In genomic region chr1:160672789-160673695, GRCh38 we compare ENCODE assay signal across 11 cellular contexts. TPM values are rescaled to one million over a fixed set of nuclear protein-coding genes. Genes with fewer than 3 reads are reported as not detected.
DNase-seq lines count a peak whose midpoint lies in the region; ATAC-seq, FAIRE-seq and TF ChIP-seq lines count a peak whose summit lies in the region.
"Had no signal": no experiment of that assay in that cellular context is flagged by ENCODE, and none has a peak within 500 bp of the region (broad histone marks: within the 10 kb centered on the region; RNA-seq: fewer than 3 reads in every experiment).

No MANE protein-coding gene starts in this region.

- H3K27ac Mint-ChIP-seq in CD8-positive, alpha-beta T cell: no peak overlapping the region
- no peak overlapping the region for H3K27ac Mint-ChIP-seq in WTC11

- H3K4me1 ChIP-seq in CD8-positive, alpha-beta T cell (ENCODE audit: insufficient read depth, low read length): peaks cover 45% of the 10 kb centered on the region
- peaks cover 0 to 3% of the 10 kb centered on the region in 2 donors for H3K4me1 ChIP-seq in lung (ENCODE audit: control insufficient read depth in 2 of 2, insufficient read depth in 2 of 2, low read length in 2 of 2)
- peaks cover 0 to 3% (median 0%) of the 10 kb centered on the region in 4 donors for H3K4me1 ChIP-seq in tibial nerve

- ATAC-seq in CD8-positive, alpha-beta T cell: peak; percentile 37
- ATAC-seq in WTC11 (no peak), lung (ENCODE audit: insufficient read depth, low FRiP score) (peak; percentile 58)
- ATAC-seq: left ventricle myocardium superior had no signal

- peaks cover 10% of the 10 kb centered on the region for H3K36me3 ChIP-seq in CD8-positive, alpha-beta T cell (ENCODE audit: insufficient read depth, low read length)
- H3K36me3 ChIP-seq in lung (ENCODE audit: control insufficient read depth in 2 of 2, insufficient read depth in 2 of 2, low read length in 2 of 2): peaks cover 0 to 1% of the 10 kb centered on the region in 2 donors
- no peaks in the 10 kb centered on the region for H3K36me3 ChIP-seq in tibial nerve

- TF ChIP-seq CTCF in CD8-positive, alpha-beta T cell (IDR thresholded peaks at IDR 0.05): no peak
- TF ChIP-seq CTCF in WTC11 (IDR thresholded peaks at IDR 0.05): no peak
- TF ChIP-seq CTCF in lung (IDR thresholded peaks at IDR 0.05; ENCODE audit: control extremely low read depth, extremely low read depth): no peak
- no peak for TF ChIP-seq CTCF in coronary artery (IDR thresholded peaks at IDR 0.05)
- no peak for TF ChIP-seq CTCF in tibial nerve (IDR thresholded peaks at IDR 0.05)

- H3K4me3 ChIP-seq in CD8-positive, alpha-beta T cell (ENCODE audit: low read depth, low read length): no peak overlapping the region
- no peak overlapping the region for H3K4me3 ChIP-seq in lung
- no peak overlapping the region for H3K4me3 ChIP-seq in coronary artery
- no peak overlapping the region for H3K4me3 ChIP-seq in tibial nerve

- DNase-seq in CD8-positive, alpha-beta T cell: no peak
- DNase-seq in GM12892 (ENCODE audit: insufficient read length): no peak
- no peak for DNase-seq in WTC11 (ENCODE audit: low spot score)
- DNase-seq in lung (ENCODE audit: low spot score): no peak
- DNase-seq in mucosa of gallbladder (ENCODE audit: low spot score): no peak
- no peak for DNase-seq in coronary artery (ENCODE audit: low spot score)
- DNase-seq in tibial nerve (ENCODE audit: low spot score in 2 of 2): no peak
- DNase-seq in H54 (ENCODE audit: insufficient read length, low spot score): no peak
- DNase-seq: left ventricle myocardium superior, NCI-H1436 had no signal

- FAIRE-seq in GM12892 (lab: Jason Lieb, UNC): peak; percentile 97
- no peak for FAIRE-seq in H54 (lab: Jason Lieb, UNC)
- FAIRE-seq: endometrium had no signal

- H3K36me3 Mint-ChIP-seq in CD8-positive, alpha-beta T cell: peaks cover 29% of the 10 kb centered on the region
- H3K36me3 Mint-ChIP-seq in WTC11: peaks cover 33% of the 10 kb centered on the region

- POLR2A ChIA-PET in CD8-positive, alpha-beta T cell (lab: Charles Lee): interaction anchor here (0.7 to 1.8 kb wide), 7 partner anchors 8 to 95 kb away, joined by 3 to 7 read pairs (median 3); no protein-coding TSS in a partner anchor
- POLR2A ChIA-PET in WTC11 (lab: Charles Lee): interaction anchor here (0.6 kb wide), 1 partner anchor 229 kb away, joined by 7 read pairs; no protein-coding TSS in a partner anchor

- no peaks in the 10 kb centered on the region for H3K27me3 ChIP-seq in CD8-positive, alpha-beta T cell (ENCODE audit: insufficient read depth, low read length)
- H3K27me3 ChIP-seq in lung (ENCODE audit: control insufficient read depth, insufficient read depth) (peaks cover 2% of the 10 kb centered on the region), tibial nerve (no peaks in the 10 kb centered on the region)

- CTCF ChIA-PET in CD8-positive, alpha-beta T cell (lab: Charles Lee): interaction anchor here (0.7 to 6.4 kb wide), 18 partner anchors 8 to 618 kb away, joined by 3 to 75 read pairs (median 6); partner anchors contain the start of genes CD48 and SLAMF1
- CTCF ChIA-PET in WTC11 (lab: Charles Lee): interaction anchor here (1.1 to 5.4 kb wide), 7 partner anchors 8 to 278 kb away, joined by 3 to 53 read pairs (median 5); no protein-coding TSS in a partner anchor

- no peak overlapping the region for H3K4me3 Mint-ChIP-seq in CD8-positive, alpha-beta T cell
- H3K4me3 Mint-ChIP-seq in WTC11: no peak overlapping the region

- peak; percentile 24; the same call in 1 of the 2 replicates for TF ChIP-seq POLR2A in GM12892 (IDR thresholded peaks at IDR 0.05; ENCODE audit: low read depth, low read length)
- no peak for TF ChIP-seq POLR2A in tibial nerve (IDR thresholded peaks at IDR 0.05)
- no peak for TF ChIP-seq POLR2A in H54 (IDR thresholded peaks at IDR 0.05; ENCODE audit: low read depth, low read length)

- no peak overlapping the region for H3K27ac ChIP-seq in CD8-positive, alpha-beta T cell (ENCODE audit: low read depth, low read length)
- H3K27ac ChIP-seq in lung (ENCODE audit: low read depth in 1 of 2, low read length in 1 of 2): peak overlapping the region in 1 of 2 donors; percentile 41
- no peak overlapping the region for H3K27ac ChIP-seq in coronary artery
- H3K27ac ChIP-seq in tibial nerve: no peak overlapping the region

- TF ChIP-seq EP300 in tibial nerve (IDR thresholded peaks at IDR 0.05): no peak

- WGBS in lung, 2 donors: 47 to 60% methylated on average over 6 of the region's 6 CpGs
- WGBS in tibial nerve, 2 donors: 54 to 58% methylated on average over 6 of the region's 6 CpGs

- no peaks in the 10 kb centered on the region for H3K9me3 ChIP-seq in CD8-positive, alpha-beta T cell (ENCODE audit: low read length)
- H3K9me3 ChIP-seq in lung (ENCODE audit: control insufficient read depth in 2 of 2, insufficient read depth in 1 of 2, low read length in 1 of 2): peaks cover 0 to 3% of the 10 kb centered on the region in 2 donors
- peaks cover 0 to 13% (median 5%) of the 10 kb centered on the region in 4 donors for H3K9me3 ChIP-seq in tibial nerve

- no peaks in the 10 kb centered on the region for H3K9me3 Mint-ChIP-seq in CD8-positive, alpha-beta T cell
- peaks cover 29% of the 10 kb centered on the region for H3K9me3 Mint-ChIP-seq in WTC11

- no peaks in the 10 kb centered on the region for H3K27me3 Mint-ChIP-seq in CD8-positive, alpha-beta T cell (ENCODE audit: low read depth)
- H3K27me3 Mint-ChIP-seq in WTC11 (ENCODE audit: low read depth): no peaks in the 10 kb centered on the region; the same call in 1 of the 2 replicates

- H3K4me1 Mint-ChIP-seq in CD8-positive, alpha-beta T cell (ENCODE audit: low read depth): peaks cover 20% of the 10 kb centered on the region
- H3K4me1 Mint-ChIP-seq in WTC11: peaks cover 6% of the 10 kb centered on the region

- intact Hi-C loops in CD8-positive, alpha-beta T cell (cut with DNase I, micrococcal nuclease): no loop called here

TF ChIP-seq in WTC11, 78 proteins besides CTCF, POLR2A, EP300 and RAD21 (continues in another document):
- TF ChIP-seq, protein P1, sequence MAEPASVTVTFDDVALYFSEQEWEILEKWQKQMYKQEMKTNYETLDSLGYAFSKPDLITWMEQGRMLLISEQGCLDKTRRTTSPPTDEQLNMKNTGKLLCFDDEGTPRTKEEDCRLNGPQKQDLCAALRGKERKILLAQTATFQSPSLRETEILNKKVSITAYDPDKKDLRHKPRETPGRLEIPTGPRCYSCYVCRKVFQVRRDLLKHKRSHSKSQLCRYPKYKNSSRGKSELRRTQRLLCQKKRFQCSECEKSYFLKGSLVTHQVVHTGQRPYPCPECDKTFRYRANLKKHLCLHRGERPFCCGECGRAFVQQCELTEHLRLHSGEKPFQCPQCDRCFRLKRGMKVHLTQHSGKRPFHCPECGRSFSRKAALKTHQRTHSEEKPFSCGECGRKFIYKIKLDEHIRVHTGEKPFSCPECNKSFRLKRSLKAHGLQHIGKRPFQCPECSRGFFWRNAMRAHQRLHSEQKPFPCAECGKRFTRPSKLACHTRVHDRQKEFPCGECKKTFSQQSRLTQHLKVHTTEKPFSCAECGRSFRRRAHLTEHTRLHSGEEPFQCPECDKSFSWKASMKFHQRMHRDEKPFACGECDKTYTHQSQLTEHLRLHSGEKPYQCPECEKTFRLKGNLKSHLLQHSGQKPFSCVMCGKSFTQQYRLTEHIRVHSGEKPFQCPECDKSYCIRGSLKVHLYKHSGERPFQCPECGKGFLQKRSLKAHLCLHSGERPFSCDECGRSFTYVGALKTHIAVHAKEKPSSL (CRISPR knock-in tag; conservative IDR thresholded peaks at IDR 0.05): 0 out of 2 replicates have a peak, but pooled peaks have one; percentile 35
- no peak for TF ChIP-seq TEAD4 (CRISPR knock-in tag; IDR thresholded peaks at IDR 0.05)
- TF ChIP-seq FOXP4 (CRISPR knock-in tag; IDR thresholded peaks at IDR 0.05): no peak

RNA-seq across cellular contexts. Expression of gene SLAMF1, which starts 26.2 kb away (rescaled TPM):
- 10 to 100 TPM; 12.8 to 18.6 TPM for total RNA-seq in CD8-positive, alpha-beta T cell
- polyA plus RNA-seq in GM12892 (2012; ENCODE audit: missing spikeins): 244 TPM
- 0.11 to 0.15 TPM (median 0.11 TPM) in 3 replicates for total RNA-seq in WTC11 (2021)
- 1 to 10 TPM in 1 of 2 donors, under 1 TPM in 1; 0.95 to 2.0 TPM for total RNA-seq in lung
- 10 to 100 TPM in 1 of 2 donors, under 1 TPM in 1; 0.39 to 27.0 TPM for polyA plus RNA-seq in lung
- total RNA-seq in mucosa of gallbladder: 2.8 TPM
- total RNA-seq in tibial nerve: 1 to 10 TPM in 1 of 4 donors, under 1 TPM in 1, not detected in 2; 0.39 to 1.3 TPM

RNA-seq across cellular contexts. Expression of gene CD48, which starts 38.6 kb away (rescaled TPM):
- 100 to 1,000 TPM; 397 to 399 TPM for total RNA-seq in CD8-positive, alpha-beta T cell
- polyA plus RNA-seq in GM12892 (2012; ENCODE audit: missing spikeins): 745 TPM
- total RNA-seq in WTC11 (2021) (0.37 to 0.96 TPM (median 0.66 TPM) in 3 replicates), lung (10 to 100 TPM; 17.6 to 33.6 TPM), mucosa of gallbladder (15.0 TPM), tibial nerve (1 to 10 TPM; 1.5 to 5.9 (median 2.0) TPM)
- polyA plus RNA-seq in lung: 100 to 1,000 TPM in 1 of 2 donors, 10 to 100 TPM in 1; 16.4 to 126 TPM

Comparison
In these comparisons a context has a peak if more than half of its experiments do, and no peak if none do; other contexts are left out.
1. RNA of gene CD48, which starts 38.6 kb away (total RNA-seq): 397 to 399 TPM in CD8-positive, alpha-beta T cell; 17.6 to 33.6 TPM in lung, 15.0 TPM in mucosa of gallbladder (single experiment), 1.5 to 5.9 TPM in tibial nerve and 0.37 to 0.96 TPM in WTC11; every median in the first group is over 10 times any median in the second.